In the genomic region with DNA sequence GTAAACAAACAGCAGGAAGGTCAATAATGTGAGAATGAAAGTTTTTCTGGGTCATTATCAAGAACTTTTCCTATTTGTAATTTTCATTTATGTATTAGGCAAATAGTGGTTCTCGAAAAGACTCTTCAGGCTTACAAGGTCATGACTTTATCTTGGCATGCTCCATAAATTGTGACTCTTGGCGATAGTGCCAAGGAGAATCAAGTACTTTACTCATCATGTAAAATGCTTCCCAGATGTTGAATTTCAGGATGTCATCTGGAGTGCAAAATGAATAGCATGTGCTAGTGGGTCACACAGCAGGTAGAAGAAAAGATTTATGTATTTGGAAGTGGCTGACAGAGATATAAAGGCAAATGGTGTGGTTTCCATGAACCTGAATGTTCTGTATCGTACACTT, we compare ENCODE assay signal across 36 cellular contexts.
"Had no signal": no experiment of that assay in that cellular context is flagged by ENCODE, and none has a peak within 500 bp of the region (broad histone marks: within the 10 kb centered on the region; RNA-seq: fewer than 3 reads in every experiment).

No MANE protein-coding gene starts in this region.

- H3K27me3 ChIP-seq: adrenal gland, Peyer's patch, SJSA1 had no signal

- H3K9ac ChIP-seq: SK-N-SH had no signal

- H3K4me3 ChIP-seq: adrenal gland, Peyer's patch, SJSA1 had no signal

- DNase-seq: activated B cell treated with CpG ODN at 0.5 μM for 24 hours; activated CD4-positive, alpha-beta memory T cell treated with anti-CD3 and anti-CD28 coated beads for 36 hours; activated CD4-positive, alpha-beta T cell treated with anti-CD3 and anti-CD28 coated beads for 4 hours; activated CD4-positive, alpha-beta T cell treated with anti-CD3 and anti-CD28 coated beads, Interleukin-2, amount 50 U/mL, for 1 hour; activated CD4-positive, CD25-positive, alpha-beta regulatory T cell treated with anti-CD3 and anti-CD28 coated beads, Interleukin-2, amount 50 U/mL, for 72 hours; activated CD8-positive, alpha-beta memory T cell treated with anti-CD3 and anti-CD28 coated beads, Interleukin-2, amount 50 U/mL, for 4 hours; activated gamma-delta T cell treated with Interleukin-2 at 50 U/mL for 16 hours; activated naive CD4-positive, alpha-beta T cell treated with anti-CD3 and anti-CD28 coated beads for 36 hours; activated T-cell treated with anti-CD3 and anti-CD28 coated beads for 4 hours; activated T-cell treated with anti-CD3 and anti-CD28 coated beads, Interleukin-2, amount 50 U/mL, for 4 hours; adrenal gland; anterior cingulate cortex; caudate nucleus; cerebellar nuclear complex; Karpas-422; KBM-7; NCI-H1105 treated with DMSO at 0.1 percent for 48 hours; NCI-H1436; NCI-H1694; NCI-H2029; NCI-H2171 treated with DMSO at 0.1 percent for 48 hours; NCI-H345; NCI-H524 treated with DMSO at 0.1 percent for 48 hours; NCI-H748 treated with DMSO at 0.1 percent for 48 hours; NK-92 treated with Interleukin-12 subunit alpha and Interleukin-12 subunit beta, amount 100 ng/mL, for 24 hours; PC-3; Peyer's patch; RPMI8226; SHP77 treated with DMSO at 0.1 percent for 48 hours; SK-N-SH; T-cell; T-helper 17 cell; T-helper 9 cell had no signal

- H3K9me3 ChIP-seq: adrenal gland, Peyer's patch, SJSA1, SK-N-SH had no signal

- ATAC-seq: activated naive CD4-positive, alpha-beta T cell treated with anti-CD3 and anti-CD28 coated beads, Interleukin-2, amount 50 U/mL, for 72 hours; activated T-cell treated with anti-CD3 and anti-CD28 coated beads, Interleukin-2, amount 50 U/mL, for 4 hours; PC-3; T-cell; T-helper 17 cell had no signal

- H3K4me2 ChIP-seq: SK-N-SH had no signal

- H3K9me2 ChIP-seq: SK-N-SH had no signal

- H3K36me3 ChIP-seq: adrenal gland, Peyer's patch, SJSA1 had no signal

- H3K27ac ChIP-seq: adrenal gland, Peyer's patch, SJSA1, VCaP had no signal
